8 cellular contexts compared by ENCODE assay signal in genomic region chr19:2478756-2479555, GRCh38. TPM values are rescaled to one million over a fixed set of nuclear protein-coding genes. Genes with fewer than 3 reads are reported as not detected.
DNase-seq lines count a peak whose midpoint lies in the region; ATAC-seq and TF ChIP-seq lines count a peak whose summit lies in the region.

No MANE protein-coding gene starts in this region.

- H3K27me3 Mint-ChIP-seq in activated B cell treated with CpG ODN at 0.5 μM for 24 hours: no peaks in the 10 kb centered on the region

- peak overlapping the region; percentile 93 for H3K27ac Mint-ChIP-seq in activated B cell treated with CpG ODN at 0.5 μM for 24 hours

- H3K27ac ChIP-seq in cingulate gyrus (ENCODE audit: low read depth, low read length): peak overlapping the region; percentile 39

- DNase-seq in SIG-M5 treated with dmso at 0.1 percent for 504 hours (lab: John Stamatoyannopoulos, UW; ENCODE audit: unreplicated experiment) (peak; percentile 54), SIG-M5 (lab: John Stamatoyannopoulos, UW) (no peak), activated B cell treated with CpG ODN at 0.5 μM for 24 hours (peak; percentile 61), left kidney (ENCODE audit: low read depth, low spot score) (peak; percentile 72), HT-29 (ENCODE audit: low spot score) (no peak)
- DNase-seq in stimulated activated CD8-positive, alpha-beta memory T cell treated with anti-CD3 and anti-CD28 coated beads, Interleukin-12 subunit alpha, Interleukin-12 subunit beta, amount 100 ng/mL, for 1 hour (ENCODE audit: low read depth): peak; percentile 47

- H3K36me3 Mint-ChIP-seq in activated B cell treated with CpG ODN at 0.5 μM for 24 hours (ENCODE audit: low read depth): peaks cover 28% of the 10 kb centered on the region

- peak overlapping the region; percentile 99 for H3K4me3 Mint-ChIP-seq in activated B cell treated with CpG ODN at 0.5 μM for 24 hours

- TF ChIP-seq CTCF in activated B cell treated with CpG ODN at 0.5 μM for 24 hours (IDR thresholded peaks at IDR 0.05): no peak

- POLR2A ChIA-PET in activated B cell treated with CpG ODN at 0.5 μM for 24 hours (lab: Charles Lee): interaction anchor here (0.6 to 10.8 kb wide), 18 partner anchors 9 to 558 kb away, joined by 3 to 979 read pairs (median 15); partner anchors contain the start of genes GNG7 and LMNB2

- H3K4me1 Mint-ChIP-seq in activated B cell treated with CpG ODN at 0.5 μM for 24 hours: peaks cover 32% of the 10 kb centered on the region

- H3K9me3 Mint-ChIP-seq in activated B cell treated with CpG ODN at 0.5 μM for 24 hours: peaks cover 8% of the 10 kb centered on the region

- CTCF ChIA-PET in activated B cell treated with CpG ODN at 0.5 μM for 24 hours (lab: Charles Lee): interaction anchor here (0.5 to 6.6 kb wide), 6 partner anchors 65 to 196 kb away, joined by 3 to 131 read pairs (median 4); no protein-coding TSS in a partner anchor

- intact Hi-C loops in activated B cell treated with CpG ODN at 0.5 μM for 24 hours (cut with micrococcal nuclease): loop anchor here (1.0 to 5.0 kb wide), 6 partner anchors 16 to 827 kb away; partner anchors contain the start of gene TCF3

- ATAC-seq in activated B cell treated with CpG ODN at 0.5 μM for 24 hours (ENCODE audit: low read depth) (peak; percentile 8), HG02759 (IDR thresholded peaks at IDR 0.05; ENCODE audit: unreplicated experiment) (no peak)

RNA-seq across cellular contexts. Expression of gene GADD45B, which starts 3.0 kb away (rescaled TPM):
- 291 and 302 TPM in 2 replicates for total RNA-seq in activated B cell treated with CpG ODN at 0.5 μM for 24 hours
- 15.2 and 21.8 TPM in 2 replicates for total RNA-seq in HT-29 (2014; rRNA removed; shearing (Covaris generic))

RNA-seq across cellular contexts. Expression of gene LMNB2, which starts 22.2 kb away (rescaled TPM):
- 36.4 and 39.2 TPM in 2 replicates for total RNA-seq in activated B cell treated with CpG ODN at 0.5 μM for 24 hours
- 210 and 212 TPM in 2 replicates for total RNA-seq in HT-29 (2014; rRNA removed; shearing (Covaris generic))

RNA-seq across cellular contexts. Expression of gene TIMM13, which starts 51.6 kb away (rescaled TPM):
- 63.9 and 65.3 TPM in 2 replicates for total RNA-seq in activated B cell treated with CpG ODN at 0.5 μM for 24 hours
- 154 and 163 TPM in 2 replicates for total RNA-seq in HT-29 (2014; rRNA removed; shearing (Covaris generic))

Comparison
In these comparisons a context has a peak if more than half of its experiments do, and no peak if none do; other contexts are left out.
1. DNase-seq: peak in SIG-M5 treated with dmso at 0.1 percent for 504 hours (single experiment), activated B cell treated with CpG ODN at 0.5 μM for 24 hours (single experiment), left kidney (single experiment) and stimulated activated CD8-positive, alpha-beta memory T cell treated with anti-CD3 and anti-CD28 coated beads, Interleukin-12 subunit alpha, Interleukin-12 subunit beta, amount 100 ng/mL, for 1 hour (single experiment); none in SIG-M5 (single experiment) and HT-29 (single experiment).
2. RNA of gene GADD45B, which starts 3.0 kb away (total RNA-seq): 291 to 302 TPM in activated B cell treated with CpG ODN at 0.5 μM for 24 hours; 15.2 to 21.8 TPM in HT-29; every median in the first group is over 10 times any median in the second.